In genomic region chr18:21489119-21489750, GRCh38 we compare ENCODE assay signal across 8 cellular contexts.
DNase-seq lines count a peak whose midpoint lies in the region; ATAC-seq, FAIRE-seq and TF ChIP-seq lines count a peak whose summit lies in the region.

No MANE protein-coding gene starts in this region.

- no peak overlapping the region for H3K4me3 ChIP-seq in fibroblast of mammary gland (ENCODE audit: control insufficient read depth, low read depth, low read length)

- no peaks in the 10 kb centered on the region for H3K9me3 Mint-ChIP-seq in nephron progenitor cell

- no peak overlapping the region for H3K4me3 Mint-ChIP-seq in nephron progenitor cell

- no peaks in the 10 kb centered on the region for H3K27me3 Mint-ChIP-seq in nephron progenitor cell (ENCODE audit: low read depth, poor library complexity)

- no peak for TF ChIP-seq POLR2A in GM12892 (IDR thresholded peaks at IDR 0.05; ENCODE audit: low read depth, low read length)

- H3K4me1 Mint-ChIP-seq in nephron progenitor cell, result peaks cover 24% of the 10 kb centered on the region

- TF ChIP-seq CTCF in fibroblast of mammary gland (conservative IDR thresholded peaks at IDR 0.05; ENCODE audit: control insufficient read depth, insufficient read depth, low read depth, low read length) (peak; percentile 77), nephron progenitor cell (IDR thresholded peaks at IDR 0.05) (peak; percentile 56)

- peak; percentile 42 for FAIRE-seq in GM12892 (lab: Jason Lieb, UNC)

- peak; percentile 72 for DNase-seq in AG20443 (ENCODE audit: low spot score)
- DNase-seq in GM12892 (ENCODE audit: insufficient read length), result peak; percentile 39
- peak; percentile 56 for DNase-seq in NAMALWA (ENCODE audit: low spot score)
- DNase-seq in SW480 (ENCODE audit: low spot score), result peak; percentile 33
- DNase-seq in fibroblast of mammary gland (ENCODE audit: low read depth), result peak; percentile 64
- DNase-seq in nephron progenitor cell, result peak; percentile 26

- H3K36me3 Mint-ChIP-seq in nephron progenitor cell (ENCODE audit: low read depth), result peaks cover 75% of the 10 kb centered on the region

- ATAC-seq in GM18502 (IDR thresholded peaks at IDR 0.05; ENCODE audit: poor library complexity, unreplicated experiment) (no peak), HG03039 (IDR thresholded peaks at IDR 0.05; ENCODE audit: unreplicated experiment) (no peak)

- H3K27ac Mint-ChIP-seq in nephron progenitor cell, result no peak overlapping the region
